Comparison of ENCODE assay signal across 38 cellular contexts in the genomic region with DNA sequence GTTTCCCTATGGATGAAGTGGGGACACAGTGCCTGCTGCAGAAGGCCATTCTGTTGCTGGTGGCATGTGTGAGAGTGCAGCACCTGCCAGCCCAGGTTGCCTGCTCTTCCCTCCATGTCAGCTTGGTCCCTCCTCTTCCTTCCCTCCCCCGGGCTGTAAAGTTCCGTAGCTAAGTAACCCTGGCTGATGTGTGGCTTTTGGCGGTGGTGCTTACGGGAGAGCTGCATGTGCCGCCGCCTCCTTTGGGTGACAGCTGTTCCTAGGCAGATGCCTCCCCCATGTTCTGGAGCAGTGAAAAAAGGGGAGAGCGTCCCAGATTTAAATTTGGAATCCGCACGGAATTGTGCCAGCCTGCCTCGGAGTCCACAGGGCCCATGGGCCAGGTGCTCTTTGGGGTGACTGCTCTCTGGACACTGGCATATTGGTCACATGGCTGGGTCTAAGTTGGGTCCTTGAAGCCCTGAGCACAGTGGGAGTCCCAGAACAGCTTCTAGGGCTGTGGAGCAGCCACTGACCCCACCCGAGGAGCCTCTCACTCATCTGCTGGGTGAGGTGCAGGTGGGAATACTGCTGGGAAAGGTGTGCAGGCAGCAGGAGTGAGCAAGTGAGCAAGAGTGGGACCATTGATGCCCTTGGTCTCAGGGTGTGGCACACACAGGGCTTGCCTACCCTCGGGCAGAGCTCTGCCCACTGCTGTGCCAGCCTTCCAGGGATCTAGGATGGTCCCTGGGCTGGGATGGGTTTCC. TPM values are rescaled to one million over a fixed set of nuclear protein-coding genes. Genes with fewer than 3 reads are reported as not detected.
"Had no signal": no experiment of that assay in that cellular context is flagged by ENCODE, and none has a peak within 500 bp of the region (broad histone marks: within the 10 kb centered on the region; RNA-seq: fewer than 3 reads in every experiment).

No MANE protein-coding gene starts in this region.

- H3K36me3 Mint-ChIP-seq: activated naive CD8-positive, alpha-beta T cell treated with anti-CD3 and anti-CD28 coated beads for 36 hours; natural killer cell; neural progenitor cell; stimulated activated effector memory CD8-positive, alpha-beta T cell treated with anti-CD3 and anti-CD28 coated beads, Interleukin-12 subunit alpha, Interleukin-12 subunit beta, amount 100 ng/mL, for 72 hours had no signal

- H3K79me2 ChIP-seq: hepatocyte had no signal

- H3K27me3 ChIP-seq: adrenal gland, ascending aorta, colonic mucosa, hepatocyte, neural progenitor cell, ovary, thyroid gland, upper lobe of left lung had no signal

- ATAC-seq: activated CD4-positive, CD25-positive, alpha-beta regulatory T cell treated with anti-CD3 and anti-CD28 coated beads, Interleukin-2, amount 50 U/mL, for 24 hours; effector memory CD8-positive, alpha-beta T cell; gastroesophageal sphincter; left cardiac atrium; natural killer cell; sciatic nerve; stimulated activated effector memory CD8-positive, alpha-beta T cell treated with anti-CD3 and anti-CD28 coated beads, Interleukin-12 subunit alpha, Interleukin-12 subunit beta, amount 100 ng/mL, for 72 hours had no signal

- H3K4me3 Mint-ChIP-seq: activated naive CD4-positive, alpha-beta T cell treated with anti-CD3 and anti-CD28 coated beads for 36 hours; activated naive CD8-positive, alpha-beta T cell treated with anti-CD3 and anti-CD28 coated beads for 36 hours; activated T-helper 1 cell treated with anti-CD3 and anti-CD28 coated beads, Interleukin-12 subunit alpha, Interleukin-12 subunit beta, Interleukin-2, Interleukin-4 antibody, amounts not matched to agents 30 ng/mL and 10 ng/mL and 1 ng/mL, durations not matched to agents 14 hours and 24 hours and 36 hours; brain; effector memory CD8-positive, alpha-beta T cell; natural killer cell; neural progenitor cell; stimulated activated effector memory CD8-positive, alpha-beta T cell treated with anti-CD3 and anti-CD28 coated beads, Interleukin-12 subunit alpha, Interleukin-12 subunit beta, amount 100 ng/mL, for 72 hours; stimulated activated naive CD8-positive, alpha-beta T cell treated with anti-CD3 and anti-CD28 coated beads, Interleukin-15, Interleukin-2, amounts not matched to agents 100 ng/mL and 50 ng/mL, for 24 hours; T-helper 1 cell treated with Interleukin-12 subunit alpha and Interleukin-12 subunit beta and Interleukin-4 antibody, amounts not matched to agents 30 μg/mL and 1 μg/mL, for 36 hours had no signal

- H3K27me3 Mint-ChIP-seq: activated naive CD8-positive, alpha-beta T cell treated with anti-CD3 and anti-CD28 coated beads for 36 hours; effector memory CD8-positive, alpha-beta T cell; stimulated activated naive CD8-positive, alpha-beta T cell treated with anti-CD3 and anti-CD28 coated beads, Interleukin-15, Interleukin-2, amounts not matched to agents 100 ng/mL and 50 ng/mL, for 24 hours had no signal

- H3K4me3 ChIP-seq: adrenal gland, ascending aorta, cardiac muscle cell, colonic mucosa, gastroesophageal sphincter, hepatocyte, neural progenitor cell, ovary, prostate gland, skin epidermis, thyroid gland, upper lobe of left lung had no signal

- H3K36me3 ChIP-seq: adrenal gland, ascending aorta, cardiac muscle cell, colonic mucosa, gastroesophageal sphincter, neural progenitor cell, ovary, prostate gland, thyroid gland, upper lobe of left lung, WERI-Rb-1 had no signal

- H2AFZ ChIP-seq: hepatocyte, neural progenitor cell had no signal

- H3K9me3 ChIP-seq: adrenal gland, ascending aorta, colonic mucosa, gastroesophageal sphincter, ovary, prostate gland, thyroid gland, upper lobe of left lung had no signal

- H3K27ac ChIP-seq: adrenal gland, ascending aorta, cardiac muscle cell, colonic mucosa, gastroesophageal sphincter, neural progenitor cell, ovary, prostate gland, skin epidermis, thyroid gland, upper lobe of left lung, WERI-Rb-1 had no signal

- H3K9ac ChIP-seq: neural progenitor cell had no signal

- H3K27ac Mint-ChIP-seq: activated naive CD4-positive, alpha-beta T cell treated with anti-CD3 and anti-CD28 coated beads for 36 hours; activated naive CD8-positive, alpha-beta T cell treated with anti-CD3 and anti-CD28 coated beads for 36 hours; activated T-helper 1 cell treated with anti-CD3 and anti-CD28 coated beads, Interleukin-12 subunit alpha, Interleukin-12 subunit beta, Interleukin-2, Interleukin-4 antibody, amounts not matched to agents 30 ng/mL and 10 ng/mL and 1 ng/mL, durations not matched to agents 14 hours and 24 hours and 36 hours; brain; effector memory CD8-positive, alpha-beta T cell; natural killer cell; neural progenitor cell; stimulated activated effector memory CD8-positive, alpha-beta T cell treated with anti-CD3 and anti-CD28 coated beads, Interleukin-12 subunit alpha, Interleukin-12 subunit beta, amount 100 ng/mL, for 72 hours; stimulated activated naive CD8-positive, alpha-beta T cell treated with anti-CD3 and anti-CD28 coated beads, Interleukin-15, Interleukin-2, amounts not matched to agents 100 ng/mL and 50 ng/mL, for 24 hours; T-helper 1 cell treated with Interleukin-12 subunit alpha and Interleukin-12 subunit beta and Interleukin-4 antibody, amounts not matched to agents 30 μg/mL and 1 μg/mL, for 36 hours had no signal

- H3K4me2 ChIP-seq: hepatocyte, neural progenitor cell had no signal

- DNase-seq: activated CD4-positive, alpha-beta T cell treated with anti-CD3 and anti-CD28 coated beads for 48 hours; activated CD4-positive, alpha-beta T cell treated with anti-CD3 and anti-CD28 coated beads, Interleukin-2, amount 50 U/mL, for 48 hours; activated CD8-positive, alpha-beta memory T cell treated with anti-CD3 and anti-CD28 coated beads for 24 hours; activated effector memory CD4-positive, alpha-beta T cell treated with anti-CD3 and anti-CD28 coated beads, Interleukin-2, amount 50 U/mL, for 16 hours; activated naive CD4-positive, alpha-beta T cell treated with anti-CD3 and anti-CD28 coated beads for 36 hours; activated naive CD8-positive, alpha-beta T cell treated with anti-CD3 and anti-CD28 coated beads for 36 hours; adrenal gland; cerebellar nuclear complex; colonic mucosa; effector memory CD8-positive, alpha-beta T cell; islet precursor cell; left cardiac atrium; natural killer cell; ovary; retina; stimulated activated CD4-positive, alpha-beta T cell treated with anti-CD3 and anti-CD28 coated beads, Interleukin-12 subunit alpha, Interleukin-12 subunit beta, amount 100 ng/mL, for 4 hours; stimulated activated CD4-positive, alpha-beta T cell treated with anti-CD3 and anti-CD28 coated beads, Interleukin-4, amount 100 ng/mL, for 24 hours; T1000; thyroid gland; WERI-Rb-1 had no signal

- FAIRE-seq: endothelial cell of umbilical vein had no signal

- H3K4me1 Mint-ChIP-seq: activated naive CD8-positive, alpha-beta T cell treated with anti-CD3 and anti-CD28 coated beads for 36 hours; natural killer cell; stimulated activated effector memory CD8-positive, alpha-beta T cell treated with anti-CD3 and anti-CD28 coated beads, Interleukin-12 subunit alpha, Interleukin-12 subunit beta, amount 100 ng/mL, for 72 hours had no signal

- H3K9me3 Mint-ChIP-seq: activated naive CD4-positive, alpha-beta T cell treated with anti-CD3 and anti-CD28 coated beads for 36 hours; activated naive CD8-positive, alpha-beta T cell treated with anti-CD3 and anti-CD28 coated beads for 36 hours; activated T-helper 1 cell treated with anti-CD3 and anti-CD28 coated beads, Interleukin-12 subunit alpha, Interleukin-12 subunit beta, Interleukin-2, Interleukin-4 antibody, amounts not matched to agents 30 ng/mL and 10 ng/mL and 1 ng/mL, durations not matched to agents 14 hours and 24 hours and 36 hours; brain; effector memory CD8-positive, alpha-beta T cell; natural killer cell; neural progenitor cell; stimulated activated effector memory CD8-positive, alpha-beta T cell treated with anti-CD3 and anti-CD28 coated beads, Interleukin-12 subunit alpha, Interleukin-12 subunit beta, amount 100 ng/mL, for 72 hours; stimulated activated naive CD8-positive, alpha-beta T cell treated with anti-CD3 and anti-CD28 coated beads, Interleukin-15, Interleukin-2, amounts not matched to agents 100 ng/mL and 50 ng/mL, for 24 hours; T-helper 1 cell treated with Interleukin-12 subunit alpha and Interleukin-12 subunit beta and Interleukin-4 antibody, amounts not matched to agents 30 μg/mL and 1 μg/mL, for 36 hours had no signal

- H3K4me1 ChIP-seq: adrenal gland, ascending aorta, colonic mucosa, gastroesophageal sphincter, neural progenitor cell, prostate gland, upper lobe of left lung had no signal

RNA-seq across cellular contexts. Expression of a gene that starts 33.1 kb away (rescaled TPM):
- total RNA-seq: activated naive CD4-positive, alpha-beta T cell treated with anti-CD3 and anti-CD28 coated beads for 36 hours; activated naive CD8-positive, alpha-beta T cell treated with anti-CD3 and anti-CD28 coated beads for 36 hours; activated T-helper 1 cell treated with anti-CD3 and anti-CD28 coated beads, Interleukin-12 subunit alpha, Interleukin-12 subunit beta, Interleukin-2, Interleukin-4 antibody, amounts not matched to agents 30 ng/mL and 10 ng/mL and 1 ng/mL, durations not matched to agents 14 hours and 24 hours and 36 hours; ascending aorta; endothelial cell of umbilical vein; fibroblast of villous mesenchyme; natural killer cell had no signal
- polyA plus RNA-seq: endothelial cell of umbilical vein, fibroblast of lung had no signal
